In genomic region chr15:64905119-64905831, GRCh38 we compare ENCODE assay signal across 8 cellular contexts. TPM values are rescaled to one million over a fixed set of nuclear protein-coding genes. Genes with fewer than 3 reads are reported as not detected.
DNase-seq lines count a peak whose midpoint lies in the region; ATAC-seq and TF ChIP-seq lines count a peak whose summit lies in the region.

No MANE protein-coding gene starts in this region.

- peak overlapping the region; percentile 51 for H3K4me3 ChIP-seq in fibroblast of the aortic adventitia (ENCODE audit: low read depth, low read length)
- peak overlapping the region; percentile 38 for H3K4me3 ChIP-seq in naive thymus-derived CD4-positive, alpha-beta T cell (ENCODE audit: low read length)

- no peaks in the 10 kb centered on the region for H3K27me3 ChIP-seq in naive thymus-derived CD4-positive, alpha-beta T cell (ENCODE audit: control insufficient read depth in 2 of 2, insufficient read depth in 2 of 2, low read length in 2 of 2)

- H3K36me3 ChIP-seq in naive thymus-derived CD4-positive, alpha-beta T cell (ENCODE audit: control insufficient read depth in 2 of 3, insufficient read depth in 3 of 3, low read length in 3 of 3) = no peaks in the 10 kb centered on the region

- intact Hi-C loops in activated T-helper 2 cell treated with anti-CD3 and anti-CD28 coated beads, Interferon-gamma antibody, Interleukin-2, Interleukin-4, amounts not matched to agents 10 μg/mL and 5 μg/mL and 100 μg/mL, durations not matched to agents 14 hours and 24 hours and 36 hours (cut with micrococcal nuclease) = loop anchor here (1.0 kb wide), 1 partner anchor 174 kb away; no protein-coding TSS in a partner anchor
- intact Hi-C loops in naive thymus-derived CD4-positive, alpha-beta T cell (cut with micrococcal nuclease) = loop anchor here (1.0 to 2.0 kb wide), 10 partner anchors 10 to 219 kb away; partner anchors contain the start of genes PIF1 (in 2 of the 2) and PLEKHO2 (in 1 of the 2)

- peak; percentile 79 for ATAC-seq in GM21619 (IDR thresholded peaks at IDR 0.05; ENCODE audit: unreplicated experiment)
- peak; percentile 84 for ATAC-seq in naive thymus-derived CD4-positive, alpha-beta T cell
- ATAC-seq in stimulated activated naive CD8-positive, alpha-beta T cell treated with anti-CD3 and anti-CD28 coated beads, Interleukin-15, Interleukin-2, amounts not matched to agents 100 U/mL and 50 U/mL, for 24 hours = peak; percentile 92

- H3K36me3 Mint-ChIP-seq in activated T-helper 2 cell treated with anti-CD3 and anti-CD28 coated beads, Interferon-gamma antibody, Interleukin-2, Interleukin-4, amounts not matched to agents 10 μg/mL and 5 μg/mL and 100 μg/mL, durations not matched to agents 14 hours and 24 hours and 36 hours (ENCODE audit: low read depth) = no peaks in the 10 kb centered on the region
- H3K36me3 Mint-ChIP-seq in naive thymus-derived CD4-positive, alpha-beta T cell = peaks cover 0 to 13% (median 6%) of the 10 kb centered on the region in 5 donors

- peaks cover 10% of the 10 kb centered on the region for H3K27me3 Mint-ChIP-seq in activated T-helper 2 cell treated with anti-CD3 and anti-CD28 coated beads, Interferon-gamma antibody, Interleukin-2, Interleukin-4, amounts not matched to agents 10 μg/mL and 5 μg/mL and 100 μg/mL, durations not matched to agents 14 hours and 24 hours and 36 hours (ENCODE audit: low read depth)
- H3K27me3 Mint-ChIP-seq in naive thymus-derived CD4-positive, alpha-beta T cell = peaks cover 0 to 14% (median 7%) of the 10 kb centered on the region in 5 donors

- POLR2A ChIA-PET in naive thymus-derived CD4-positive, alpha-beta T cell (lab: Charles Lee) = interaction anchor here (0.6 to 1.7 kb wide), 4 partner anchors 10 to 54 kb away, joined by 3 to 7 read pairs (median 4); no protein-coding TSS in a partner anchor

- peak overlapping the region; percentile 13 for H3K27ac Mint-ChIP-seq in activated T-helper 2 cell treated with anti-CD3 and anti-CD28 coated beads, Interferon-gamma antibody, Interleukin-2, Interleukin-4, amounts not matched to agents 10 μg/mL and 5 μg/mL and 100 μg/mL, durations not matched to agents 14 hours and 24 hours and 36 hours
- H3K27ac Mint-ChIP-seq in naive thymus-derived CD4-positive, alpha-beta T cell = peak overlapping the region in 6 of 9 donors; percentile 3 to 78 (median 44)

- H3K4me1 ChIP-seq in naive thymus-derived CD4-positive, alpha-beta T cell (ENCODE audit: control insufficient read depth in 2 of 2, insufficient read depth in 2 of 2, low read length in 2 of 2) = peaks cover 17 to 21% of the 10 kb centered on the region in 2 donors

- peak overlapping the region; percentile 49 for H3K4me3 Mint-ChIP-seq in activated T-helper 2 cell treated with anti-CD3 and anti-CD28 coated beads, Interferon-gamma antibody, Interleukin-2, Interleukin-4, amounts not matched to agents 10 μg/mL and 5 μg/mL and 100 μg/mL, durations not matched to agents 14 hours and 24 hours and 36 hours (ENCODE audit: low read depth)
- peak overlapping the region; percentile 22 to 84 (median 74) for H3K4me3 Mint-ChIP-seq in naive thymus-derived CD4-positive, alpha-beta T cell

- H3K9me3 ChIP-seq in naive thymus-derived CD4-positive, alpha-beta T cell (ENCODE audit: control insufficient read depth in 2 of 3, low read length in 3 of 3) = peaks cover 0 to 10% (median 3%) of the 10 kb centered on the region in 3 experiments

- peak; percentile 81 for TF ChIP-seq CTCF in fibroblast of the aortic adventitia (IDR thresholded peaks at IDR 0.05; ENCODE audit: insufficient read depth, low read length)

- peaks cover 24% of the 10 kb centered on the region for H3K4me1 Mint-ChIP-seq in activated T-helper 2 cell treated with anti-CD3 and anti-CD28 coated beads, Interferon-gamma antibody, Interleukin-2, Interleukin-4, amounts not matched to agents 10 μg/mL and 5 μg/mL and 100 μg/mL, durations not matched to agents 14 hours and 24 hours and 36 hours (ENCODE audit: low read depth)
- H3K4me1 Mint-ChIP-seq in naive thymus-derived CD4-positive, alpha-beta T cell = peaks cover 23 to 44% (median 41%) of the 10 kb centered on the region in 7 donors

- H3K27ac ChIP-seq in naive thymus-derived CD4-positive, alpha-beta T cell (ENCODE audit: low read depth, low read length) = no peak overlapping the region

- H3K9me3 Mint-ChIP-seq in activated T-helper 2 cell treated with anti-CD3 and anti-CD28 coated beads, Interferon-gamma antibody, Interleukin-2, Interleukin-4, amounts not matched to agents 10 μg/mL and 5 μg/mL and 100 μg/mL, durations not matched to agents 14 hours and 24 hours and 36 hours = peaks cover 8% of the 10 kb centered on the region
- peaks cover 0 to 14% (median 6%) of the 10 kb centered on the region in 11 donors for H3K9me3 Mint-ChIP-seq in naive thymus-derived CD4-positive, alpha-beta T cell

- DNase-seq in AG08395 (ENCODE audit: low spot score) = peak; percentile 86
- peak; percentile 78 for DNase-seq in OCI-M1 (lab: John Stamatoyannopoulos, UW)
- DNase-seq in activated T-helper 2 cell treated with anti-CD3 and anti-CD28 coated beads, Interferon-gamma antibody, Interleukin-2, Interleukin-4, amounts not matched to agents 10 μg/mL and 5 μg/mL and 100 μg/mL, durations not matched to agents 14 hours and 24 hours and 36 hours (ENCODE audit: low spot score) = peak; percentile 72
- peak; percentile 65 for DNase-seq in fibroblast of the aortic adventitia (ENCODE audit: low read depth)
- peak; percentile 58 to 79 (median 72) for DNase-seq in naive thymus-derived CD4-positive, alpha-beta T cell
- DNase-seq in stimulated activated naive CD8-positive, alpha-beta T cell treated with anti-CD3 and anti-CD28 coated beads, Interleukin-15, Interleukin-2, amounts not matched to agents 100 U/mL and 50 U/mL, for 24 hours = peak; percentile 88
- no peak for DNase-seq in DMS153 (lab: John Stamatoyannopoulos, UW)

- CTCF ChIA-PET in naive thymus-derived CD4-positive, alpha-beta T cell (lab: Charles Lee) = interaction anchor here (0.6 to 10.0 kb wide), 8 partner anchors 17 to 720 kb away, joined by 3 to 110 read pairs (median 4); no protein-coding TSS in a partner anchor

RNA-seq across cellular contexts. Expression of gene ANKDD1A, which starts 6.4 kb away (rescaled TPM):
- 2.2 and 2.5 TPM in 2 replicates for total RNA-seq in activated T-helper 2 cell treated with anti-CD3 and anti-CD28 coated beads, Interferon-gamma antibody, Interleukin-2, Interleukin-4, amounts not matched to agents 10 μg/mL and 5 μg/mL and 100 μg/mL, durations not matched to agents 14 hours and 24 hours and 36 hours
- total RNA-seq in fibroblast of the aortic adventitia (ENCODE audit: low replicate concordance) = 2.9 and 5.1 TPM in 2 replicates
- 1 to 10 TPM; 3.3 to 9.3 (median 4.0) TPM for total RNA-seq in naive thymus-derived CD4-positive, alpha-beta T cell
- polyA plus RNA-seq in naive thymus-derived CD4-positive, alpha-beta T cell = 1 to 10 TPM in 1 of 2 donors, under 1 TPM in 1; 0.20 to 2.0 TPM
